15 cellular contexts compared by ENCODE assay signal in genomic region chr2:217920879-217921603, GRCh38.
DNase-seq lines count a peak whose midpoint lies in the region; ATAC-seq and TF ChIP-seq lines count a peak whose summit lies in the region.
"Had no signal": no experiment of that assay in that cellular context is flagged by ENCODE, and none has a peak within 500 bp of the region (broad histone marks: within the 10 kb centered on the region; RNA-seq: fewer than 3 reads in every experiment).

No MANE protein-coding gene starts in this region.

- H3K27me3 Mint-ChIP-seq in activated CD4-positive, alpha-beta memory T cell treated with anti-CD3 and anti-CD28 coated beads, Interleukin-2, amount 10 ng/mL, durations not matched to agents 7 days and 5 days, result no peaks in the 10 kb centered on the region
- H3K27me3 Mint-ChIP-seq in natural killer cell (ENCODE audit: low read depth in 2 of 2), result peaks cover 8 to 10% of the 10 kb centered on the region in 2 donors
- H3K27me3 Mint-ChIP-seq: activated CD8-positive, alpha-beta T cell treated with anti-CD3 and anti-CD28 coated beads for 36 hours had no signal

- H3K36me3 ChIP-seq in esophagus squamous epithelium, result peaks cover 0 to 13% (median 0%) of the 10 kb centered on the region in 3 donors
- peaks cover 35% of the 10 kb centered on the region for H3K36me3 ChIP-seq in lower lobe of right lung
- no peaks in the 10 kb centered on the region for H3K36me3 ChIP-seq in testis (ENCODE audit: low read depth, missing control alignments)
- H3K36me3 ChIP-seq: SJCRH30 had no signal

- H3K9me3 Mint-ChIP-seq in activated CD4-positive, alpha-beta memory T cell treated with anti-CD3 and anti-CD28 coated beads, Interleukin-2, amount 10 ng/mL, durations not matched to agents 7 days and 5 days, result no peaks in the 10 kb centered on the region
- no peaks in the 10 kb centered on the region for H3K9me3 Mint-ChIP-seq in natural killer cell
- H3K9me3 Mint-ChIP-seq: activated CD8-positive, alpha-beta T cell treated with anti-CD3 and anti-CD28 coated beads for 36 hours had no signal

- POLR2A ChIA-PET in activated CD4-positive, alpha-beta memory T cell treated with anti-CD3 and anti-CD28 coated beads, Interleukin-2, amount 10 ng/mL, durations not matched to agents 7 days and 5 days (lab: Charles Lee), result no interaction called here

- H3K4me1 Mint-ChIP-seq in activated CD4-positive, alpha-beta memory T cell treated with anti-CD3 and anti-CD28 coated beads, Interleukin-2, amount 10 ng/mL, durations not matched to agents 7 days and 5 days, result no peaks in the 10 kb centered on the region
- no peaks in the 10 kb centered on the region for H3K4me1 Mint-ChIP-seq in natural killer cell

- peak; percentile 78 for DNase-seq in M059J (ENCODE audit: low read depth)
- no peak for DNase-seq in esophagus squamous epithelium (lab: John Stamatoyannopoulos, UW)
- DNase-seq in lower lobe of right lung, result no peak
- peak; percentile 49 for DNase-seq in testis
- no peak for DNase-seq in activated CD4-positive, alpha-beta memory T cell treated with anti-CD3 and anti-CD28 coated beads, Interleukin-2, amount 10 ng/mL, durations not matched to agents 7 days and 5 days
- DNase-seq in ureter (ENCODE audit: low spot score), result no peak
- DNase-seq in natural killer cell, result no peak
- no peak for DNase-seq in stimulated activated CD4-positive, alpha-beta T cell treated with anti-CD3 and anti-CD28 coated beads, Interleukin-4, amount 100 ng/mL, for 1 hour
- DNase-seq: activated CD8-positive, alpha-beta T cell treated with anti-CD3 and anti-CD28 coated beads for 36 hours; central memory CD4-positive, alpha-beta T cell; NCI-H187; SJCRH30; stimulated activated naive CD8-positive, alpha-beta T cell treated with anti-CD3 and anti-CD28 coated beads, Interleukin-15, Interleukin-2, amounts not matched to agents 100 U/mL and 50 U/mL, for 24 hours had no signal

- H3K4me3 ChIP-seq in esophagus squamous epithelium (peak overlapping the region in 1 of 4 donors; percentile 17), lower lobe of right lung (no peak overlapping the region), testis (no peak overlapping the region)
- H3K4me3 ChIP-seq: SJCRH30, skin epidermis had no signal

- no peak overlapping the region for H3K27ac Mint-ChIP-seq in activated CD4-positive, alpha-beta memory T cell treated with anti-CD3 and anti-CD28 coated beads, Interleukin-2, amount 10 ng/mL, durations not matched to agents 7 days and 5 days
- no peak overlapping the region for H3K27ac Mint-ChIP-seq in natural killer cell
- H3K27ac Mint-ChIP-seq: activated CD8-positive, alpha-beta T cell treated with anti-CD3 and anti-CD28 coated beads for 36 hours had no signal

- H3K9me3 ChIP-seq in esophagus squamous epithelium (no peaks in the 10 kb centered on the region), lower lobe of right lung (no peaks in the 10 kb centered on the region), testis (no peaks in the 10 kb centered on the region)
- H3K9me3 ChIP-seq: SJCRH30 had no signal

- H3K27ac ChIP-seq in esophagus squamous epithelium, result peak overlapping the region; percentile 68 to 95 (median 92)
- peak overlapping the region; percentile 84 for H3K27ac ChIP-seq in lower lobe of right lung
- H3K27ac ChIP-seq in testis, result peak overlapping the region; percentile 28 to 86
- H3K27ac ChIP-seq: HL-60, SJCRH30 had no signal

- H3K27me3 ChIP-seq in esophagus squamous epithelium (no peaks in the 10 kb centered on the region), lower lobe of right lung (ENCODE audit: low read depth) (no peaks in the 10 kb centered on the region), testis (no peaks in the 10 kb centered on the region)

- WGBS in esophagus squamous epithelium, 2 donors, result 33 to 37% methylated on average over 4 to 6 of the region's 8 CpGs
- WGBS in testis, 2 donors, result 29 to 52% methylated on average over 6 to 8 of the region's 8 CpGs

- H3K4me1 ChIP-seq in esophagus squamous epithelium, result peaks cover 46 to 100% (median 96%) of the 10 kb centered on the region in 3 donors
- peaks cover 100% of the 10 kb centered on the region for H3K4me1 ChIP-seq in lower lobe of right lung
- H3K4me1 ChIP-seq in testis, result peaks cover 77% of the 10 kb centered on the region
- H3K4me1 ChIP-seq: SJCRH30 had no signal

- no peaks in the 10 kb centered on the region for H3K36me3 Mint-ChIP-seq in activated CD4-positive, alpha-beta memory T cell treated with anti-CD3 and anti-CD28 coated beads, Interleukin-2, amount 10 ng/mL, durations not matched to agents 7 days and 5 days (ENCODE audit: low read depth)
- H3K36me3 Mint-ChIP-seq in natural killer cell, result no peaks in the 10 kb centered on the region

- intact Hi-C loops in esophagus squamous epithelium (cut with DNase I), result no loop called here
- intact Hi-C loops in lower lobe of right lung (cut with DNase I), result no loop called here
- intact Hi-C loops in testis (cut with DNase I; ENCODE audit: low total_unique reads), result no loop called here
- intact Hi-C loops in natural killer cell (cut with micrococcal nuclease), result no loop called here

- no peak overlapping the region for H3K4me3 Mint-ChIP-seq in activated CD4-positive, alpha-beta memory T cell treated with anti-CD3 and anti-CD28 coated beads, Interleukin-2, amount 10 ng/mL, durations not matched to agents 7 days and 5 days
- no peak overlapping the region for H3K4me3 Mint-ChIP-seq in natural killer cell
- H3K4me3 Mint-ChIP-seq: activated CD8-positive, alpha-beta T cell treated with anti-CD3 and anti-CD28 coated beads for 36 hours had no signal

- no peak for TF ChIP-seq CTCF in esophagus squamous epithelium (IDR thresholded peaks at IDR 0.05)
- no peak for TF ChIP-seq CTCF in lower lobe of right lung (IDR thresholded peaks at IDR 0.05)
- no peak for TF ChIP-seq CTCF in testis (IDR thresholded peaks at IDR 0.05)
- no peak for TF ChIP-seq CTCF in natural killer cell (IDR thresholded peaks at IDR 0.05)

- CTCF ChIA-PET in activated CD4-positive, alpha-beta memory T cell treated with anti-CD3 and anti-CD28 coated beads, Interleukin-2, amount 10 ng/mL, durations not matched to agents 7 days and 5 days (lab: Charles Lee), result no interaction called here

- TF ChIP-seq POLR2A in esophagus squamous epithelium (IDR thresholded peaks at IDR 0.05) (no peak), testis (IDR thresholded peaks at IDR 0.05) (no peak)

- ATAC-seq in lower lobe of right lung, result peak; percentile 22 to 47
- ATAC-seq in natural killer cell, result no peak
- ATAC-seq: activated CD8-positive, alpha-beta T cell treated with anti-CD3 and anti-CD28 coated beads for 36 hours; stimulated activated naive CD8-positive, alpha-beta T cell treated with anti-CD3 and anti-CD28 coated beads, Interleukin-15, Interleukin-2, amounts not matched to agents 100 U/mL and 50 U/mL, for 24 hours had no signal

Comparison
In these comparisons a context has a peak if more than half of its experiments do, and no peak if none do; other contexts are left out.
1. DNase-seq: peak in M059J (single experiment) and testis (single experiment); none in esophagus squamous epithelium (single experiment), lower lobe of right lung (single experiment), activated CD4-positive, alpha-beta memory T cell treated with anti-CD3 and anti-CD28 coated beads, Interleukin-2, amount 10 ng/mL, durations not matched to agents 7 days and 5 days (single experiment), ureter (single experiment), natural killer cell (single experiment) and stimulated activated CD4-positive, alpha-beta T cell treated with anti-CD3 and anti-CD28 coated beads, Interleukin-4, amount 100 ng/mL, for 1 hour (single experiment).
2. ATAC-seq: peak in lower lobe of right lung (2 of 2); none in natural killer cell (0 of 3).
3. Peak in every context shown above with its lines, with median percentiles within 50 percentile points of each other: H3K27ac ChIP-seq.